ENCODE assay signal across 1 cellular context in genomic region chr3:72338942-72339749, GRCh38.
TF ChIP-seq lines count a peak whose summit lies in the region.

No MANE protein-coding gene starts in this region.

TF ChIP-seq in K562, 482 proteins besides CTCF, POLR2A, EP300 and RAD21 (continued from another document and continues in another):
- TF ChIP-seq ATF3 (IDR thresholded peaks at IDR 0.05) (peak; percentile 82), ATF3 (CRISPR knock-in tag; conservative IDR thresholded peaks at IDR 0.05) (peak; percentile 52), PTTG1 (tag; IDR thresholded peaks at IDR 0.05; ENCODE audit: low read depth) (0 out of 2 replicates have a peak, but pooled peaks have one; percentile 46), ZNF24 (IDR thresholded peaks at IDR 0.05) (no peak), THAP12 (CRISPR knock-in tag; IDR thresholded peaks at IDR 0.05) (no peak), MEIS2 (IDR thresholded peaks at IDR 0.05; ENCODE audit: partially characterized antibody) (peak; percentile 100), FOXK2 (conservative IDR thresholded peaks at IDR 0.05 in 1 of 2, IDR thresholded peaks at IDR 0.05 in 1 of 2; ENCODE audit: low read depth in 2 of 2) (no peak), BHLHE40 (IDR thresholded peaks at IDR 0.05; ENCODE audit: low read length) (peak; percentile 39; the same call in 1 of the 2 replicates), OTX1 (CRISPR knock-in tag; IDR thresholded peaks at IDR 0.05) (no peak), ETV6 (IDR thresholded peaks at IDR 0.05; ENCODE audit: borderline replicate concordance in 1 of 2, low read depth in 2 of 2, low read length in 1 of 2) (no peak), ETV6 (CRISPR knock-in tag; IDR thresholded peaks at IDR 0.05; ENCODE audit: borderline replicate concordance) (no peak), JUND (IDR thresholded peaks at IDR 0.05; ENCODE audit: borderline replicate concordance, low read depth, low read length) (peak; percentile 90), JUND (tag; IDR thresholded peaks at IDR 0.05; ENCODE audit: borderline replicate concordance, low read depth, low read length) (peak; percentile 87; the same call in 2 of the 3 replicates), ATF7 (IDR thresholded peaks at IDR 0.05) (peak; percentile 58; the same call in 1 of the 2 replicates), FOXP1 (CRISPR knock-in tag; IDR thresholded peaks at IDR 0.05) (no peak), ZNF764 (CRISPR knock-in tag; IDR thresholded peaks at IDR 0.05; ENCODE audit: low read depth) (no peak), XRCC5 (IDR thresholded peaks at IDR 0.05; ENCODE audit: low read depth, low read length) (no peak), TCF7L2 (IDR thresholded peaks at IDR 0.05; ENCODE audit: low read depth, low read length) (no peak), ZNF589 (CRISPR knock-in tag; IDR thresholded peaks at IDR 0.05; ENCODE audit: low read depth) (peak; percentile 77), SAFB (IDR thresholded peaks at IDR 0.05; ENCODE audit: borderline replicate concordance, low read depth, low read length) (no peak), ZNF146 (CRISPR knock-in tag; IDR thresholded peaks at IDR 0.05; ENCODE audit: unreplicated experiment) (no peak), ZFP30 (CRISPR knock-in tag; IDR thresholded peaks at IDR 0.05; ENCODE audit: borderline replicate concordance) (no peak), MYNN (IDR thresholded peaks at IDR 0.05) (0 out of 2 replicates have a peak, but pooled peaks have one; percentile 28), MYNN (CRISPR knock-in tag; IDR thresholded peaks at IDR 0.05) (no peak), NRF1 (conservative IDR thresholded peaks at IDR 0.05 in 1 of 2, IDR thresholded peaks at IDR 0.05 in 1 of 2) (peak; percentile 35 to 50; a peak in 3 of 4 replicates), MAFG (tag; conservative IDR thresholded peaks at IDR 0.05) (no peak), CBX3 (IDR thresholded peaks at IDR 0.05; ENCODE audit: borderline replicate concordance in 1 of 2, low read length in 2 of 2) (peak in 1 of 2 experiments; percentile 20; a peak in 1 of 3 replicates), ZNF551 (CRISPR knock-in tag; IDR thresholded peaks at IDR 0.05) (no peak), KAT8 (IDR thresholded peaks at IDR 0.05; ENCODE audit: low read depth) (no peak), ZNF75A (CRISPR knock-in tag; IDR thresholded peaks at IDR 0.05) (no peak), RAD51 (IDR thresholded peaks at IDR 0.05; ENCODE audit: borderline replicate concordance, low read depth) (0 out of 2 replicates have a peak, but pooled peaks have one; percentile 27), TCF3 (CRISPR knock-in tag; IDR thresholded peaks at IDR 0.05) (peak; percentile 63), ZNF197 (CRISPR knock-in tag; IDR thresholded peaks at IDR 0.05; ENCODE audit: low read depth) (no peak), ZSCAN29 (IDR thresholded peaks at IDR 0.05) (no peak), NFIC (IDR thresholded peaks at IDR 0.05) (peak; percentile 15; the same call in 1 of the 2 replicates), RFX7 (CRISPR knock-in tag; IDR thresholded peaks at IDR 0.05) (no peak), CBX5 (IDR thresholded peaks at IDR 0.05; ENCODE audit: borderline replicate concordance, low read depth) (no peak), POLR2B (IDR thresholded peaks at IDR 0.05; ENCODE audit: low read depth, partially characterized antibody) (no peak), TFAM (CRISPR knock-in tag; conservative IDR thresholded peaks at IDR 0.05) (no peak), PKNOX1 (IDR thresholded peaks at IDR 0.05) (peak; percentile 98)
- TF ChIP-seq, protein P1, sequence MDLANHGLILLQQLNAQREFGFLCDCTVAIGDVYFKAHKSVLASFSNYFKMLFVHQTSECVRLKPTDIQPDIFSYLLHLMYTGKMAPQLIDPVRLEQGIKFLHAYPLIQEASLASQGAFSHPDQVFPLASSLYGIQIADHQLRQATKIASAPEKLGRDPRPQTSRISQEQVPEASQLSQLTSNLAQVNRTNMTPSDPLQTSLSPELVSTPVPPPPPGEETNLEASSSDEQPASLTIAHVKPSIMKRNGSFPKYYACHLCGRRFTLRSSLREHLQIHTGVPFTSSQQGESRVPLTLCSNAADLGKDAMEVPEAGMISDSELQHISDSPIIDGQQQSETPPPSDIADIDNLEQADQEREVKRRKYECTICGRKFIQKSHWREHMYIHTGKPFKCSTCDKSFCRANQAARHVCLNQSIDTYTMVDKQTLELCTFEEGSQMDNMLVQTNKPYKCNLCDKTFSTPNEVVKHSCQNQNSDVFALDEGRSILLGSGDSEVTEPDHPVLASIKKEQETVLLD (IDR thresholded peaks at IDR 0.05), result peak; percentile 31; the same call in 1 of the 2 replicates
- TF ChIP-seq, protein P2, sequence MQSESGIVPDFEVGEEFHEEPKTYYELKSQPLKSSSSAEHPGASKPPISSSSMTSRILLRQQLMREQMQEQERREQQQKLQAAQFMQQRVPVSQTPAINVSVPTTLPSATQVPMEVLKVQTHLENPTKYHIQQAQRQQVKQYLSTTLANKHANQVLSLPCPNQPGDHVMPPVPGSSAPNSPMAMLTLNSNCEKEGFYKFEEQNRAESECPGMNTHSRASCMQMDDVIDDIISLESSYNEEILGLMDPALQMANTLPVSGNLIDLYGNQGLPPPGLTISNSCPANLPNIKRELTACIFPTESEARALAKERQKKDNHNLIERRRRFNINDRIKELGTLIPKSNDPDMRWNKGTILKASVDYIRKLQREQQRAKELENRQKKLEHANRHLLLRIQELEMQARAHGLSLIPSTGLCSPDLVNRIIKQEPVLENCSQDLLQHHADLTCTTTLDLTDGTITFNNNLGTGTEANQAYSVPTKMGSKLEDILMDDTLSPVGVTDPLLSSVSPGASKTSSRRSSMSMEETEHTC (IDR thresholded peaks at IDR 0.05), result peak; percentile 63; the same call in 1 of the 2 replicates
- TF ChIP-seq, protein P3, sequence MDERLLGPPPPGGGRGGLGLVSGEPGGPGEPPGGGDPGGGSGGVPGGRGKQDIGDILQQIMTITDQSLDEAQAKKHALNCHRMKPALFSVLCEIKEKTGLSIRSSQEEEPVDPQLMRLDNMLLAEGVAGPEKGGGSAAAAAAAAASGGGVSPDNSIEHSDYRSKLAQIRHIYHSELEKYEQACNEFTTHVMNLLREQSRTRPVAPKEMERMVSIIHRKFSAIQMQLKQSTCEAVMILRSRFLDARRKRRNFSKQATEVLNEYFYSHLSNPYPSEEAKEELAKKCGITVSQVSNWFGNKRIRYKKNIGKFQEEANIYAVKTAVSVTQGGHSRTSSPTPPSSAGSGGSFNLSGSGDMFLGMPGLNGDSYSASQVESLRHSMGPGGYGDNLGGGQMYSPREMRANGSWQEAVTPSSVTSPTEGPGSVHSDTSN (CRISPR knock-in tag; IDR thresholded peaks at IDR 0.05; ENCODE audit: low read depth), result peak; percentile 75
- TF ChIP-seq, protein P3 (tag; conservative IDR thresholded peaks at IDR 0.05; ENCODE audit: low read depth), result peak; percentile 98
- TF ChIP-seq, protein P4, sequence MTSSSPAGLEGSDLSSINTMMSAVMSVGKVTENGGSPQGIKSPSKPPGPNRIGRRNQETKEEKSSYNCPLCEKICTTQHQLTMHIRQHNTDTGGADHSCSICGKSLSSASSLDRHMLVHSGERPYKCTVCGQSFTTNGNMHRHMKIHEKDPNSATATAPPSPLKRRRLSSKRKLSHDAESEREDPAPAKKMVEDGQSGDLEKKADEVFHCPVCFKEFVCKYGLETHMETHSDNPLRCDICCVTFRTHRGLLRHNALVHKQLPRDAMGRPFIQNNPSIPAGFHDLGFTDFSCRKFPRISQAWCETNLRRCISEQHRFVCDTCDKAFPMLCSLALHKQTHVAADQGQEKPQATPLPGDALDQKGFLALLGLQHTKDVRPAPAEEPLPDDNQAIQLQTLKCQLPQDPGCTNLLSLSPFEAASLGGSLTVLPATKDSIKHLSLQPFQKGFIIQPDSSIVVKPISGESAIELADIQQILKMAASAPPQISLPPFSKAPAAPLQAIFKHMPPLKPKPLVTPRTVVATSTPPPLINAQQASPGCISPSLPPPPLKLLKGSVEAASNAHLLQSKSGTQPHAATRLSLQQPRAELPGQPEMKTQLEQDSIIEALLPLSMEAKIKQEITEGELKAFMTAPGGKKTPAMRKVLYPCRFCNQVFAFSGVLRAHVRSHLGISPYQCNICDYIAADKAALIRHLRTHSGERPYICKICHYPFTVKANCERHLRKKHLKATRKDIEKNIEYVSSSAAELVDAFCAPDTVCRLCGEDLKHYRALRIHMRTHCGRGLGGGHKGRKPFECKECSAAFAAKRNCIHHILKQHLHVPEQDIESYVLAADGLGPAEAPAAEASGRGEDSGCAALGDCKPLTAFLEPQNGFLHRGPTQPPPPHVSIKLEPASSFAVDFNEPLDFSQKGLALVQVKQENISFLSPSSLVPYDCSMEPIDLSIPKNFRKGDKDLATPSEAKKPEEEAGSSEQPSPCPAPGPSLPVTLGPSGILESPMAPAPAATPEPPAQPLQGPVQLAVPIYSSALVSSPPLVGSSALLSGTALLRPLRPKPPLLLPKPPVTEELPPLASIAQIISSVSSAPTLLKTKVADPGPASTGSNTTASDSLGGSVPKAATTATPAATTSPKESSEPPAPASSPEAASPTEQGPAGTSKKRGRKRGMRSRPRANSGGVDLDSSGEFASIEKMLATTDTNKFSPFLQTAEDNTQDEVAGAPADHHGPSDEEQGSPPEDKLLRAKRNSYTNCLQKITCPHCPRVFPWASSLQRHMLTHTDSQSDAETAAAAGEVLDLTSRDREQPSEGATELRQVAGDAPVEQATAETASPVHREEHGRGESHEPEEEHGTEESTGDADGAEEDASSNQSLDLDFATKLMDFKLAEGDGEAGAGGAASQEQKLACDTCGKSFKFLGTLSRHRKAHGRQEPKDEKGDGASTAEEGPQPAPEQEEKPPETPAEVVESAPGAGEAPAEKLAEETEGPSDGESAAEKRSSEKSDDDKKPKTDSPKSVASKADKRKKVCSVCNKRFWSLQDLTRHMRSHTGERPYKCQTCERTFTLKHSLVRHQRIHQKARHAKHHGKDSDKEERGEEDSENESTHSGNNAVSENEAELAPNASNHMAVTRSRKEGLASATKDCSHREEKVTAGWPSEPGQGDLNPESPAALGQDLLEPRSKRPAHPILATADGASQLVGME (CRISPR knock-in tag; IDR thresholded peaks at IDR 0.05), result no peak
- TF ChIP-seq, protein P5, sequence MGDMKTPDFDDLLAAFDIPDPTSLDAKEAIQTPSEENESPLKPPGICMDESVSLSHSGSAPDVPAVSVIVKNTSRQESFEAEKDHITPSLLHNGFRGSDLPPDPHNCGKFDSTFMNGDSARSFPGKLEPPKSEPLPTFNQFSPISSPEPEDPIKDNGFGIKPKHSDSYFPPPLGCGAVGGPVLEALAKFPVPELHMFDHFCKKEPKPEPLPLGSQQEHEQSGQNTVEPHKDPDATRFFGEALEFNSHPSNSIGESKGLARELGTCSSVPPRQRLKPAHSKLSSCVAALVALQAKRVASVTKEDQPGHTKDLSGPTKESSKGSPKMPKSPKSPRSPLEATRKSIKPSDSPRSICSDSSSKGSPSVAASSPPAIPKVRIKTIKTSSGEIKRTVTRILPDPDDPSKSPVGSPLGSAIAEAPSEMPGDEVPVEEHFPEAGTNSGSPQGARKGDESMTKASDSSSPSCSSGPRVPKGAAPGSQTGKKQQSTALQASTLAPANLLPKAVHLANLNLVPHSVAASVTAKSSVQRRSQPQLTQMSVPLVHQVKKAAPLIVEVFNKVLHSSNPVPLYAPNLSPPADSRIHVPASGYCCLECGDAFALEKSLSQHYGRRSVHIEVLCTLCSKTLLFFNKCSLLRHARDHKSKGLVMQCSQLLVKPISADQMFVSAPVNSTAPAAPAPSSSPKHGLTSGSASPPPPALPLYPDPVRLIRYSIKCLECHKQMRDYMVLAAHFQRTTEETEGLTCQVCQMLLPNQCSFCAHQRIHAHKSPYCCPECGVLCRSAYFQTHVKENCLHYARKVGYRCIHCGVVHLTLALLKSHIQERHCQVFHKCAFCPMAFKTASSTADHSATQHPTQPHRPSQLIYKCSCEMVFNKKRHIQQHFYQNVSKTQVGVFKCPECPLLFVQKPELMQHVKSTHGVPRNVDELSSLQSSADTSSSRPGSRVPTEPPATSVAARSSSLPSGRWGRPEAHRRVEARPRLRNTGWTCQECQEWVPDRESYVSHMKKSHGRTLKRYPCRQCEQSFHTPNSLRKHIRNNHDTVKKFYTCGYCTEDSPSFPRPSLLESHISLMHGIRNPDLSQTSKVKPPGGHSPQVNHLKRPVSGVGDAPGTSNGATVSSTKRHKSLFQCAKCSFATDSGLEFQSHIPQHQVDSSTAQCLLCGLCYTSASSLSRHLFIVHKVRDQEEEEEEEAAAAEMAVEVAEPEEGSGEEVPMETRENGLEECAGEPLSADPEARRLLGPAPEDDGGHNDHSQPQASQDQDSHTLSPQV (IDR thresholded peaks at IDR 0.05), result peak; percentile 44; the same call in 1 of the 2 replicates
